9 cellular contexts compared by ENCODE assay signal in genomic region chr11:75398906-75399305, GRCh38. TPM values are rescaled to one million over a fixed set of nuclear protein-coding genes. Genes with fewer than 3 reads are reported as not detected.
DNase-seq lines count a peak whose midpoint lies in the region; ATAC-seq, FAIRE-seq and TF ChIP-seq lines count a peak whose summit lies in the region.
"Had no signal": no experiment of that assay in that cellular context is flagged by ENCODE, and none has a peak within 500 bp of the region (broad histone marks: within the 10 kb centered on the region; RNA-seq: fewer than 3 reads in every experiment).

No MANE protein-coding gene starts in this region.

- H3K27ac Mint-ChIP-seq in CD8-positive, alpha-beta T cell: peak overlapping the region; percentile 95
- H3K27ac Mint-ChIP-seq in activated CD4-positive, alpha-beta memory T cell treated with anti-CD3 and anti-CD28 coated beads, Interleukin-2, amount 10 ng/mL, durations not matched to agents 7 days and 5 days: peak overlapping the region; percentile 98
- H3K27ac Mint-ChIP-seq in nephron progenitor cell: no peak overlapping the region

- intact Hi-C loops in CD8-positive, alpha-beta T cell (cut with DNase I, micrococcal nuclease): loop anchor here (1.0 to 10.0 kb wide), 7 partner anchors 11 to 1522 kb away; partner anchors contain the start of genes C2CD3 (in 1 of the 2), COA4 (in 1 of the 2), GVQW3 (in 1 of the 2) and PAAF1 (in 1 of the 2)
- intact Hi-C loops in pancreas (cut with DNase I) (loop anchor here in 1 of 3 donors (10.0 kb wide), 1 partner anchor 46 kb away; no protein-coding TSS in a partner anchor), left colon (cut with DNase I, micrococcal nuclease) (no loop called here)

- peaks cover 45% of the 10 kb centered on the region for H3K36me3 Mint-ChIP-seq in CD8-positive, alpha-beta T cell
- peaks cover 46% of the 10 kb centered on the region for H3K36me3 Mint-ChIP-seq in activated CD4-positive, alpha-beta memory T cell treated with anti-CD3 and anti-CD28 coated beads, Interleukin-2, amount 10 ng/mL, durations not matched to agents 7 days and 5 days (ENCODE audit: low read depth)
- peaks cover 37% of the 10 kb centered on the region for H3K36me3 Mint-ChIP-seq in nephron progenitor cell (ENCODE audit: low read depth)

- CTCF ChIA-PET in CD8-positive, alpha-beta T cell (lab: Charles Lee): interaction anchor here (1.0 to 4.8 kb wide), 7 partner anchors 9 to 131 kb away, joined by 3 to 30 read pairs (median 6); no protein-coding TSS in a partner anchor
- CTCF ChIA-PET in HEK293 (lab: Yijun Ruan, JAX): interaction anchor here (0.6 to 2.4 kb wide), 5 partner anchors 9 to 135 kb away, joined by 3 to 17 read pairs (median 6); no protein-coding TSS in a partner anchor
- CTCF ChIA-PET in activated CD4-positive, alpha-beta memory T cell treated with anti-CD3 and anti-CD28 coated beads, Interleukin-2, amount 10 ng/mL, durations not matched to agents 7 days and 5 days (lab: Charles Lee): interaction anchor here (1.4 to 2.3 kb wide), 5 partner anchors 10 to 133 kb away, joined by 3 to 13 read pairs (median 10); no protein-coding TSS in a partner anchor

- no peak overlapping the region for H3K27ac ChIP-seq in CD8-positive, alpha-beta T cell (ENCODE audit: low read depth, low read length)
- H3K27ac ChIP-seq in HEK293 (ENCODE audit: extremely low read depth, low read depth, low read length) (0 out of 2 replicates have a peak overlapping the region, but pooled peaks have one; percentile 99), pancreas (no peak overlapping the region)

- H3K4me1 Mint-ChIP-seq in CD8-positive, alpha-beta T cell (ENCODE audit: low read depth): peaks cover 41% of the 10 kb centered on the region
- peaks cover 40% of the 10 kb centered on the region for H3K4me1 Mint-ChIP-seq in activated CD4-positive, alpha-beta memory T cell treated with anti-CD3 and anti-CD28 coated beads, Interleukin-2, amount 10 ng/mL, durations not matched to agents 7 days and 5 days
- peaks cover 36% of the 10 kb centered on the region for H3K4me1 Mint-ChIP-seq in nephron progenitor cell

- H3K4me3 Mint-ChIP-seq in CD8-positive, alpha-beta T cell: peak overlapping the region; percentile 95
- H3K4me3 Mint-ChIP-seq in activated CD4-positive, alpha-beta memory T cell treated with anti-CD3 and anti-CD28 coated beads, Interleukin-2, amount 10 ng/mL, durations not matched to agents 7 days and 5 days: peak overlapping the region; percentile 96
- peak overlapping the region; percentile 100 for H3K4me3 Mint-ChIP-seq in nephron progenitor cell

- peaks cover 28% of the 10 kb centered on the region for H3K4me1 ChIP-seq in CD8-positive, alpha-beta T cell (ENCODE audit: insufficient read depth, low read length)
- H3K4me1 ChIP-seq in HEK293 (ENCODE audit: control insufficient read depth, insufficient read depth, low read length): peaks cover 4% of the 10 kb centered on the region
- peaks cover 12 to 25% (median 19%) of the 10 kb centered on the region in 3 donors for H3K4me1 ChIP-seq in pancreas

- WGBS in pancreas, 2 donors: 60 to 67% methylated on average over 8 of the region's 8 CpGs

- FAIRE-seq in GM19239 (lab: Jason Lieb, UNC): no peak
- no peak for FAIRE-seq in pancreas (lab: Jason Lieb, UNC)
- FAIRE-seq: bronchial epithelial cell had no signal

- no peak overlapping the region for H3K4me3 ChIP-seq in CD8-positive, alpha-beta T cell (ENCODE audit: low read depth, low read length)
- no peak overlapping the region for H3K4me3 ChIP-seq in HEK293 (ENCODE audit: low read depth, low read length)
- no peak overlapping the region for H3K4me3 ChIP-seq in pancreas

- no peak for TF ChIP-seq CTCF in CD8-positive, alpha-beta T cell (IDR thresholded peaks at IDR 0.05)
- TF ChIP-seq CTCF in HEK293 (tag by site-specific recombination; IDR thresholded peaks at IDR 0.05) (no peak), nephron progenitor cell (IDR thresholded peaks at IDR 0.05) (no peak), pancreas (IDR thresholded peaks at IDR 0.05) (no peak)

- H3K9me3 ChIP-seq in CD8-positive, alpha-beta T cell (ENCODE audit: low read length): no peaks in the 10 kb centered on the region
- no peaks in the 10 kb centered on the region for H3K9me3 ChIP-seq in HEK293 (ENCODE audit: control insufficient read depth, insufficient read depth, low read depth, low read length)
- no peaks in the 10 kb centered on the region for H3K9me3 ChIP-seq in pancreas

- H3K27me3 ChIP-seq in CD8-positive, alpha-beta T cell (ENCODE audit: insufficient read depth, low read length): no peaks in the 10 kb centered on the region
- H3K27me3 ChIP-seq in pancreas: no peaks in the 10 kb centered on the region

- H3K36me3 ChIP-seq in CD8-positive, alpha-beta T cell (ENCODE audit: insufficient read depth, low read length): peaks cover 25% of the 10 kb centered on the region
- H3K36me3 ChIP-seq in HEK293 (ENCODE audit: control insufficient read depth in 2 of 2, insufficient read depth in 1 of 2, low read length in 2 of 2) (peaks cover 10 to 43% of the 10 kb centered on the region in 2 experiments), pancreas (peaks cover 5 to 29% (median 24%) of the 10 kb centered on the region in 3 donors)

- no peaks in the 10 kb centered on the region for H3K9me3 Mint-ChIP-seq in CD8-positive, alpha-beta T cell
- H3K9me3 Mint-ChIP-seq in activated CD4-positive, alpha-beta memory T cell treated with anti-CD3 and anti-CD28 coated beads, Interleukin-2, amount 10 ng/mL, durations not matched to agents 7 days and 5 days: no peaks in the 10 kb centered on the region
- H3K9me3 Mint-ChIP-seq in nephron progenitor cell: no peaks in the 10 kb centered on the region

- H3K27me3 Mint-ChIP-seq in CD8-positive, alpha-beta T cell (ENCODE audit: low read depth): no peaks in the 10 kb centered on the region
- peaks cover 6% of the 10 kb centered on the region for H3K27me3 Mint-ChIP-seq in activated CD4-positive, alpha-beta memory T cell treated with anti-CD3 and anti-CD28 coated beads, Interleukin-2, amount 10 ng/mL, durations not matched to agents 7 days and 5 days
- peaks cover 31% of the 10 kb centered on the region for H3K27me3 Mint-ChIP-seq in nephron progenitor cell (ENCODE audit: low read depth, poor library complexity)

- no peak for DNase-seq in CD8-positive, alpha-beta T cell
- DNase-seq in activated CD4-positive, alpha-beta memory T cell treated with anti-CD3 and anti-CD28 coated beads, Interleukin-2, amount 10 ng/mL, durations not matched to agents 7 days and 5 days: no peak
- DNase-seq in nephron progenitor cell (no peak), GM19239 (ENCODE audit: insufficient read length, low spot score) (no peak), NCI-H446 treated with DMSO at 0.1 percent for 48 hours (lab: John Stamatoyannopoulos, UW) (no peak), pancreas (no peak), left colon (no peak)

- POLR2A ChIA-PET in CD8-positive, alpha-beta T cell (lab: Charles Lee): interaction anchor here (1.5 to 3.1 kb wide), 3 partner anchors 10 to 119 kb away, joined by 4 to 11 read pairs (median 5); no protein-coding TSS in a partner anchor
- POLR2A ChIA-PET in HEK293 (lab: Yijun Ruan, JAX): interaction anchor here (2.0 kb wide), 1 partner anchor 133 kb away, joined by 6 read pairs; no protein-coding TSS in a partner anchor
- POLR2A ChIA-PET in activated CD4-positive, alpha-beta memory T cell treated with anti-CD3 and anti-CD28 coated beads, Interleukin-2, amount 10 ng/mL, durations not matched to agents 7 days and 5 days (lab: Charles Lee): interaction anchor here (1.3 to 3.4 kb wide), 6 partner anchors 8 to 139 kb away, joined by 3 to 29 read pairs (median 6); partner anchors contain the start of gene GDPD5

- ATAC-seq in CD8-positive, alpha-beta T cell: no peak
- ATAC-seq in pancreas (no peak), left colon (no peak)

TF ChIP-seq in HEK293, 187 proteins besides CTCF, POLR2A, EP300 and RAD21 (continues in another document):
- TF ChIP-seq BCL11B (tag by site-specific recombination; IDR thresholded peaks at IDR 0.05; ENCODE audit: low read depth): no peak
- TF ChIP-seq ZNF596 (tag by site-specific recombination; IDR thresholded peaks at IDR 0.05): no peak
- no peak for TF ChIP-seq ZSCAN18 (tag by site-specific recombination; IDR thresholded peaks at IDR 0.05)

RNA-seq across cellular contexts. Expression of gene RPS3, which starts 0.4 kb away (rescaled TPM):
- total RNA-seq in CD8-positive, alpha-beta T cell: 1,000 to 10,000 TPM; 4,683 to 5,039 TPM
- total RNA-seq in activated CD4-positive, alpha-beta memory T cell treated with anti-CD3 and anti-CD28 coated beads, Interleukin-2, amount 10 ng/mL, durations not matched to agents 7 days and 5 days: 1,000 to 10,000 TPM; 2,828 to 2,853 TPM
- 1,000 to 10,000 TPM in 5 of 6 donors, 100 to 1,000 TPM in 1; 824 to 1,938 (median 1,523) TPM for total RNA-seq in pancreas
- polyA plus RNA-seq in pancreas: 1,000 to 10,000 TPM; 1,208 to 1,382 TPM
- total RNA-seq in left colon: 1,000 to 10,000 TPM; 1,894 to 1,934 TPM

RNA-seq across cellular contexts. Expression of gene KLHL35, which starts 34.1 kb away (rescaled TPM):
- under 1 TPM; 0.50 to 0.84 TPM for total RNA-seq in CD8-positive, alpha-beta T cell
- total RNA-seq in activated CD4-positive, alpha-beta memory T cell treated with anti-CD3 and anti-CD28 coated beads, Interleukin-2, amount 10 ng/mL, durations not matched to agents 7 days and 5 days: 1 to 10 TPM in 1 of 2 experiments, under 1 TPM in 1; 0.60 to 1.0 TPM
- total RNA-seq in pancreas (1 to 10 TPM in 5 of 6 donors, under 1 TPM in 1; 0.97 to 3.1 (median 1.7) TPM), left colon (under 1 TPM in 1 of 2 donors, not detected in 1; 0.37 TPM)
- polyA plus RNA-seq in pancreas: 1 to 10 TPM; 1.7 to 2.5 TPM

RNA-seq across cellular contexts. Expression of gene ARRB1, which starts 47.4 kb away (rescaled TPM):
- 10 to 100 TPM; 25.1 to 26.5 TPM for total RNA-seq in CD8-positive, alpha-beta T cell
- 10 to 100 TPM; 13.4 to 19.0 TPM for total RNA-seq in activated CD4-positive, alpha-beta memory T cell treated with anti-CD3 and anti-CD28 coated beads, Interleukin-2, amount 10 ng/mL, durations not matched to agents 7 days and 5 days
- total RNA-seq in pancreas: 10 to 100 TPM; 30.3 to 68.1 (median 33.8) TPM
- 10 to 100 TPM in 1 of 2 donors, 1 to 10 TPM in 1; 7.8 to 12.7 TPM for polyA plus RNA-seq in pancreas
- total RNA-seq in left colon: 10 to 100 TPM; 80.5 to 95.4 TPM

Comparison
In these comparisons a context has a peak if more than half of its experiments do, and no peak if none do; other contexts are left out.
1. intact Hi-C loops: an anchor here in CD8-positive, alpha-beta T cell (1.0 to 10.0 kb wide); none called in left colon.